ENCODE assay signal across 8 cellular contexts in the genomic region with DNA sequence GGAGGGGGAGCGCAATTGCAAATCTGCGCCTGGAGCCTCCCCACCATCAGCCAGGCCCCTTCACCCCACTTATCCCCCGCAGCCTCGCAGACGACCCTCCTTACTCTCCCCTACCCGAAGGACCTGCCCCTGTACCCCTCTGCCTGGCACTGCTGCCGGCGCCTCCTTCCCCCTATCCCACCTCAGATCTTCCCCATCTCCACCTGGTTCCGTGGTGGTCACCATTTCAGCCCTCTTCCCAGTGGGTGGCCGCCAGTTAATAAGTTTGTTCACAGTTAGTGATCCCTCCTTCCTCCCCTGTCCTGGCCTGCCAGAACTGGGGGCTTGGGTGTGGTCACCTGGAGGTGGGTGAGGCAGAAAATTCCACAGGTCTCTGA. TPM values are rescaled to one million over a fixed set of nuclear protein-coding genes. Genes with fewer than 3 reads are reported as not detected.
DNase-seq lines count a peak whose midpoint lies in the region; ATAC-seq and TF ChIP-seq lines count a peak whose summit lies in the region.

No MANE protein-coding gene starts in this region.

- H3K79me2 ChIP-seq in SK-N-SH (ENCODE audit: insufficient read depth) (peaks cover 57% of the 10 kb centered on the region), neural progenitor cell (ENCODE audit: low read depth) (peaks cover 56% of the 10 kb centered on the region)

- H3K27me3 Mint-ChIP-seq in neural progenitor cell (ENCODE audit: insufficient read depth, low read depth) = peaks cover 2% of the 10 kb centered on the region

- no peak for ATAC-seq in omental fat pad (ENCODE audit: low FRiP score)
- ATAC-seq in HG03045 (IDR thresholded peaks at IDR 0.05; ENCODE audit: unreplicated experiment) = no peak

- peaks cover 11% of the 10 kb centered on the region for H3K36me3 Mint-ChIP-seq in neural progenitor cell

- peaks cover 20% of the 10 kb centered on the region for H3K4me1 Mint-ChIP-seq in neural progenitor cell

- peak overlapping the region; percentile 81 for H3K9ac ChIP-seq in SK-N-SH
- H3K9ac ChIP-seq in neural progenitor cell = peak overlapping the region; percentile 69

- no peaks in the 10 kb centered on the region for H3K9me3 Mint-ChIP-seq in neural progenitor cell

- peak overlapping the region; percentile 62 for H3K4me3 ChIP-seq in AG04450 (ENCODE audit: low read depth, low read length)
- peak overlapping the region; percentile 48 to 77 for H3K4me3 ChIP-seq in SK-N-SH (ENCODE audit: low read depth in 2 of 2, low read length in 1 of 2)
- peak overlapping the region; percentile 61 for H3K4me3 ChIP-seq in fibroblast of villous mesenchyme (ENCODE audit: low read depth, low read length)
- peak overlapping the region; percentile 57 for H3K4me3 ChIP-seq in neural progenitor cell

- TF ChIP-seq EP300 in SK-N-SH (IDR thresholded peaks at IDR 0.05; ENCODE audit: borderline replicate concordance in 1 of 2, low read depth in 1 of 2, low read length in 1 of 2) = no peak

- DNase-seq in AG04450 (ENCODE audit: low read depth, low spot score) (no peak), SK-N-SH (no peak), fibroblast of villous mesenchyme (ENCODE audit: low read depth) (no peak), neural progenitor cell (ENCODE audit: low spot score) (peak; percentile 30), omental fat pad (ENCODE audit: low spot score) (no peak), NCI-H446 treated with DMSO at 0.1 percent for 48 hours (lab: John Stamatoyannopoulos, UW) (no peak)
- no peak for DNase-seq in stimulated activated CD4-positive, alpha-beta T cell treated with anti-CD3 and anti-CD28 coated beads, Interleukin-1b, Interleukin-23, amount 100 ng/mL, for 48 hours

- no peak for TF ChIP-seq RAD21 in SK-N-SH (IDR thresholded peaks at IDR 0.05; ENCODE audit: low read length)

- 47% methylated on average over 7 of the region's 10 CpGs for WGBS in SK-N-SH (ENCODE audit: low lambda C conversion rate)

- H2AFZ ChIP-seq in SK-N-SH (ENCODE audit: low read depth) (peak overlapping the region; percentile 56; the same call in 1 of the 2 replicates), neural progenitor cell (replicated peaks) (no peak overlapping the region)

- H3K36me3 ChIP-seq in SK-N-SH (replicated peaks in 1 of 2; ENCODE audit: control insufficient read depth in 1 of 2, insufficient read depth in 2 of 2, low read length in 1 of 2) (peaks cover 4 to 15% of the 10 kb centered on the region in 2 experiments), neural progenitor cell (no peaks in the 10 kb centered on the region)

- H3K27ac ChIP-seq in AG04450 (ENCODE audit: low read depth, low read length) (no peak overlapping the region), SK-N-SH (ENCODE audit: low read depth in 2 of 2, low read length in 1 of 2) (no peak overlapping the region), neural progenitor cell (peak overlapping the region; percentile 64)

- POLR2A ChIA-PET in AG04450 (lab: Yijun Ruan, JAX) = no interaction called here
- POLR2A ChIA-PET in SK-N-SH (lab: Yijun Ruan, JAX) = no interaction called here

- TF ChIP-seq CTCF in AG04450 (IDR thresholded peaks at IDR 0.05; ENCODE audit: low read depth, low read length) (no peak), SK-N-SH (IDR thresholded peaks at IDR 0.05) (no peak), fibroblast of villous mesenchyme (IDR thresholded peaks at IDR 0.05; ENCODE audit: insufficient read depth, low read depth, low read length) (no peak), neural progenitor cell (IDR thresholded peaks at IDR 0.05) (no peak), omental fat pad (IDR thresholded peaks at IDR 0.05) (no peak)

- peak overlapping the region; percentile 84 for H3K4me3 Mint-ChIP-seq in neural progenitor cell

- H3K27ac Mint-ChIP-seq in neural progenitor cell = peak overlapping the region; percentile 53

- no peaks in the 10 kb centered on the region for H3K9me2 ChIP-seq in SK-N-SH

- H3K27me3 ChIP-seq in AG04450 (ENCODE audit: control insufficient read depth, insufficient read depth, low read length) (no peaks in the 10 kb centered on the region), SK-N-SH (ENCODE audit: insufficient read depth) (no peaks in the 10 kb centered on the region), neural progenitor cell (no peaks in the 10 kb centered on the region)

- CTCF ChIA-PET in AG04450 (lab: Charles Lee) (interaction anchor here (2.5 kb wide), 1 partner anchor 19 kb away, joined by 7 read pairs; no protein-coding TSS in a partner anchor), SK-N-SH (lab: Yijun Ruan, JAX) (interaction anchor here (0.9 to 1.5 kb wide), 4 partner anchors 14 to 45 kb away, joined by 3 to 6 read pairs (median 4); no protein-coding TSS in a partner anchor)

- H3K9me3 ChIP-seq in AG04450 (ENCODE audit: control insufficient read depth, insufficient read depth, low read length) = no peaks in the 10 kb centered on the region
- no peaks in the 10 kb centered on the region for H3K9me3 ChIP-seq in SK-N-SH
- no peaks in the 10 kb centered on the region for H3K9me3 ChIP-seq in neural progenitor cell (ENCODE audit: low read depth)

- H3K4me2 ChIP-seq in SK-N-SH (peak overlapping the region; percentile 94), neural progenitor cell (peak overlapping the region; percentile 81)

- H3F3A ChIP-seq in SK-N-SH (replicated peaks; ENCODE audit: insufficient read depth) (no peaks in the 10 kb centered on the region), neural progenitor cell (ENCODE audit: low read depth) (peaks cover 15% of the 10 kb centered on the region)

- H3K4me1 ChIP-seq in SK-N-SH (ENCODE audit: control insufficient read depth in 1 of 2, insufficient read depth in 2 of 2, low read depth in 1 of 2, low read length in 1 of 2) (peaks cover 0 to 3% of the 10 kb centered on the region in 2 experiments; a peak in 1 of 4 replicates), neural progenitor cell (peaks cover 7% of the 10 kb centered on the region)

- no peaks in the 10 kb centered on the region for H4K20me1 ChIP-seq in SK-N-SH (ENCODE audit: insufficient read depth)
- peaks cover 10% of the 10 kb centered on the region for H4K20me1 ChIP-seq in neural progenitor cell (ENCODE audit: low read depth)

TF ChIP-seq in SK-N-SH, 30 proteins besides CTCF, POLR2A, EP300 and RAD21:
- TF ChIP-seq NRF1 (IDR thresholded peaks at IDR 0.05; ENCODE audit: low read depth, low read length) (no peak), FOXM1 (IDR thresholded peaks at IDR 0.05; ENCODE audit: low read depth) (no peak)

RNA-seq across cellular contexts. Expression of a gene that starts 0.4 kb away (rescaled TPM):
- 80.5 and 81.4 TPM in 2 replicates for polyA plus RNA-seq in AG04450 (2011; rRNA removed)
- polyA minus RNA-seq in AG04450 (2011; rRNA and poly(A)+ RNA removed) = 90.4 and 99.0 TPM in 2 replicates
- polyA plus RNA-seq in SK-N-SH (2012; rRNA removed) = 61.4 and 66.6 TPM in 2 replicates
- 38.2 and 47.6 TPM in 2 replicates for polyA plus RNA-seq in SK-N-SH (2012; cell fraction: cytosol; rRNA removed)
- 97.7 and 150 TPM in 2 replicates for polyA plus RNA-seq in SK-N-SH (2012; cell fraction: nucleus; rRNA removed)
- 81.8 and 88.5 TPM in 2 replicates for total RNA-seq in fibroblast of villous mesenchyme
- total RNA-seq in neural progenitor cell (ENCODE audit: low replicate concordance) = 45.6 and 81.8 TPM in 2 replicates
- total RNA-seq in omental fat pad = 100 to 1,000 TPM in 2 of 4 donors, 10 to 100 TPM in 2; 49.3 to 114 (median 85.0) TPM

RNA-seq across cellular contexts. Expression of a gene that starts 28.4 kb away (rescaled TPM):
- polyA plus RNA-seq in AG04450 (2011; rRNA removed) = 143 and 155 TPM in 2 replicates
- polyA minus RNA-seq in AG04450 (2011; rRNA and poly(A)+ RNA removed) = 123 and 144 TPM in 2 replicates
- 203 and 229 TPM in 2 replicates for polyA plus RNA-seq in SK-N-SH (2012; rRNA removed)
- polyA plus RNA-seq in SK-N-SH (2012; cell fraction: cytosol; rRNA removed) = 97.9 and 126 TPM in 2 replicates
- polyA plus RNA-seq in SK-N-SH (2012; cell fraction: nucleus; rRNA removed) = 699 and 751 TPM in 2 replicates
- total RNA-seq in fibroblast of villous mesenchyme = 121 and 136 TPM in 2 replicates
- 477 and 633 TPM in 2 replicates for total RNA-seq in neural progenitor cell (ENCODE audit: low replicate concordance)
- total RNA-seq in omental fat pad = 100 to 1,000 TPM; 101 to 237 (median 120) TPM

RNA-seq across cellular contexts. Expression of a gene that starts 38.6 kb away (rescaled TPM):
- polyA plus RNA-seq in AG04450 (2011; rRNA removed) (0.17 TPM in 1 of 2 replicates, not detected in the other), SK-N-SH (2012; rRNA removed) (0.05 and 0.30 TPM in 2 replicates)
- polyA minus RNA-seq in AG04450 (2011; rRNA and poly(A)+ RNA removed) = 0.37 TPM in 1 of 2 replicates, not detected in the other
- polyA plus RNA-seq in SK-N-SH (2012; cell fraction: cytosol; rRNA removed) = 0.21 and 0.42 TPM in 2 replicates
- polyA plus RNA-seq in SK-N-SH (2012; cell fraction: nucleus; rRNA removed) = 0.06 and 0.48 TPM in 2 replicates
- total RNA-seq in fibroblast of villous mesenchyme (6.1 and 13.4 TPM in 2 replicates), neural progenitor cell (ENCODE audit: low replicate concordance) (3.6 and 3.9 TPM in 2 replicates), omental fat pad (1 to 10 TPM in 3 of 4 donors, not detected in 1; 1.8 to 8.2 (median 2.4) TPM)

RNA-seq across cellular contexts. Expression of a gene that starts 57.0 kb away (rescaled TPM):
- polyA plus RNA-seq in AG04450 (2011; rRNA removed) (3.9 and 4.3 TPM in 2 replicates), SK-N-SH (2012; rRNA removed) (13.1 and 14.9 TPM in 2 replicates)
- 2.0 and 2.1 TPM in 2 replicates for polyA minus RNA-seq in AG04450 (2011; rRNA and poly(A)+ RNA removed)
- 11.6 and 16.2 TPM in 2 replicates for polyA plus RNA-seq in SK-N-SH (2012; cell fraction: cytosol; rRNA removed)
- 5.4 and 5.7 TPM in 2 replicates for polyA plus RNA-seq in SK-N-SH (2012; cell fraction: nucleus; rRNA removed)
- total RNA-seq in fibroblast of villous mesenchyme (6.0 and 6.1 TPM in 2 replicates), neural progenitor cell (ENCODE audit: low replicate concordance) (3.4 and 4.4 TPM in 2 replicates), omental fat pad (10 to 100 TPM in 1 of 4 donors, 1 to 10 TPM in 3; 2.9 to 21.4 (median 7.5) TPM)

RNA-seq across cellular contexts. Expression of a gene that starts 59.9 kb away (rescaled TPM):
- 11.1 and 11.3 TPM in 2 replicates for polyA plus RNA-seq in AG04450 (2011; rRNA removed)
- polyA minus RNA-seq in AG04450 (2011; rRNA and poly(A)+ RNA removed) = 9.8 and 11.7 TPM in 2 replicates
- polyA plus RNA-seq in SK-N-SH (2012; rRNA removed) = 23.3 and 26.7 TPM in 2 replicates
- 17.4 and 23.7 TPM in 2 replicates for polyA plus RNA-seq in SK-N-SH (2012; cell fraction: cytosol; rRNA removed)
- 58.1 and 74.0 TPM in 2 replicates for polyA plus RNA-seq in SK-N-SH (2012; cell fraction: nucleus; rRNA removed)
- total RNA-seq in fibroblast of villous mesenchyme = 4.5 and 5.6 TPM in 2 replicates
- total RNA-seq in neural progenitor cell (ENCODE audit: low replicate concordance) = 16.4 and 27.4 TPM in 2 replicates
- 10 to 100 TPM in 3 of 4 donors, 1 to 10 TPM in 1; 9.1 to 36.3 (median 16.3) TPM for total RNA-seq in omental fat pad
